10 cellular contexts compared by ENCODE assay signal in genomic region chr6:27544612-27545260, GRCh38.
DNase-seq lines count a peak whose midpoint lies in the region; TF ChIP-seq lines count a peak whose summit lies in the region.
"Had no signal": no experiment of that assay in that cellular context is flagged by ENCODE, and none has a peak within 500 bp of the region (broad histone marks: within the 10 kb centered on the region; RNA-seq: fewer than 3 reads in every experiment).

No MANE protein-coding gene starts in this region.

- WGBS in endodermal cell (ENCODE audit: insufficient coverage in 1 of 2, insufficient read length in 1 of 2), 2 experiments, result 1 to 4% methylated on average over 16 to 20 of the region's 20 CpGs

- TF ChIP-seq CTCF in NB4 (IDR thresholded peaks at IDR 0.05; ENCODE audit: low read depth, low read length) (no peak), endodermal cell (conservative IDR thresholded peaks at IDR 0.05) (no peak), neural crest cell (conservative IDR thresholded peaks at IDR 0.05) (no peak)

- H3K27ac ChIP-seq in endodermal cell (ENCODE audit: low read depth, low read length), result no peak overlapping the region
- no peak overlapping the region for H3K27ac ChIP-seq in CD4-positive, alpha-beta memory T cell (ENCODE audit: low read depth, low read length)

- peak overlapping the region; percentile 78 for H3K9ac ChIP-seq in ES-I3 (ENCODE audit: low read depth, low read length)
- peak overlapping the region; percentile 22 for H3K9ac ChIP-seq in endodermal cell (ENCODE audit: extremely low read depth, low read length, poor library complexity, severe bottlenecking)

- no peak for TF ChIP-seq POLR2A in NB4 (IDR thresholded peaks at IDR 0.05; ENCODE audit: extremely low read depth, insufficient read length)

- H3K9me3 ChIP-seq in ES-I3 (ENCODE audit: control insufficient read depth, insufficient read depth, low read length) (no peaks in the 10 kb centered on the region), endodermal cell (ENCODE audit: control insufficient read depth, low read length) (peaks cover 3% of the 10 kb centered on the region)
- H3K9me3 ChIP-seq in CD4-positive, alpha-beta memory T cell (ENCODE audit: control insufficient read depth in 1 of 2, low read length in 2 of 2), result peaks cover 0 to 2% of the 10 kb centered on the region in 2 donors

- H3K4me1 Mint-ChIP-seq in endodermal cell (peaks cover 1% of the 10 kb centered on the region), neural crest cell (peaks cover 30% of the 10 kb centered on the region)
- peaks cover 0 to 14% (median 10%) of the 10 kb centered on the region in 4 donors for H3K4me1 Mint-ChIP-seq in CD4-positive, alpha-beta memory T cell

- H3K36me3 ChIP-seq in ES-I3 (ENCODE audit: insufficient read depth, low read length) (no peaks in the 10 kb centered on the region), endodermal cell (ENCODE audit: control insufficient read depth, insufficient read depth, low read length) (no peaks in the 10 kb centered on the region)
- H3K36me3 ChIP-seq in CD4-positive, alpha-beta memory T cell (ENCODE audit: insufficient read depth, low read length), result no peaks in the 10 kb centered on the region

- POLR2A ChIA-PET in CD4-positive, alpha-beta memory T cell (lab: Charles Lee; ENCODE audit: partially characterized antibody), result no interaction called here

- H3K4me1 ChIP-seq in ES-I3 (ENCODE audit: insufficient read depth, low read length) (no peaks in the 10 kb centered on the region), endodermal cell (ENCODE audit: control insufficient read depth, insufficient read depth, low read length) (no peaks in the 10 kb centered on the region)
- peaks cover 14% of the 10 kb centered on the region for H3K4me1 ChIP-seq in CD4-positive, alpha-beta memory T cell (ENCODE audit: insufficient read depth, low read length)

- intact Hi-C loops in CD4-positive, alpha-beta memory T cell (cut with micrococcal nuclease), result loop anchor here (10.0 kb wide), 1 partner anchor 130 kb away; no protein-coding TSS in a partner anchor

- peaks cover 10% of the 10 kb centered on the region for H3K27me3 ChIP-seq in endodermal cell (ENCODE audit: control insufficient read depth, insufficient read depth, low read length, poor library complexity, severe bottlenecking)
- peaks cover 64% of the 10 kb centered on the region for H3K27me3 ChIP-seq in CD4-positive, alpha-beta memory T cell (ENCODE audit: insufficient read depth, low read length)

- H3K9me3 Mint-ChIP-seq in endodermal cell (no peaks in the 10 kb centered on the region), neural crest cell (peaks cover 11% of the 10 kb centered on the region)
- peaks cover 0 to 72% (median 40%) of the 10 kb centered on the region in 8 donors for H3K9me3 Mint-ChIP-seq in CD4-positive, alpha-beta memory T cell

- H3K27ac Mint-ChIP-seq in endodermal cell (peak overlapping the region; percentile 85), neural crest cell (ENCODE audit: unreplicated experiment) (no peak overlapping the region)
- peak overlapping the region in 3 of 7 donors; percentile 10 to 35 (median 26) for H3K27ac Mint-ChIP-seq in CD4-positive, alpha-beta memory T cell

- H3K4me3 ChIP-seq in NB4 (ENCODE audit: low read depth, low read length), result peak overlapping the region; percentile 65
- peak overlapping the region; percentile 82 for H3K4me3 ChIP-seq in endodermal cell (ENCODE audit: low read length)
- H3K4me3 ChIP-seq in CD4-positive, alpha-beta memory T cell (ENCODE audit: low read length in 2 of 2), result no peak overlapping the region

- DNase-seq in NB4 (ENCODE audit: low read depth) (no peak), endodermal cell (no peak), neural crest cell (ENCODE audit: low read depth, low spot score) (no peak), NCI-H345 (lab: John Stamatoyannopoulos, UW) (no peak), NCI-H774 (lab: John Stamatoyannopoulos, UW) (no peak), COLO829 (ENCODE audit: low spot score) (no peak)
- no peak for DNase-seq in CD4-positive, alpha-beta memory T cell
- DNase-seq: Right ventricle myocardium superior; stimulated activated CD4-positive, alpha-beta T cell treated with anti-CD3 and anti-CD28 coated beads, Interleukin-4, amount 100 ng/mL, for 4 hours had no signal

- CTCF ChIA-PET in CD4-positive, alpha-beta memory T cell (lab: Charles Lee; ENCODE audit: partially characterized antibody), result no interaction called here

- no peaks in the 10 kb centered on the region for H3K36me3 Mint-ChIP-seq in endodermal cell (ENCODE audit: low read depth)
- no peaks in the 10 kb centered on the region for H3K36me3 Mint-ChIP-seq in neural crest cell (ENCODE audit: low read depth)
- no peaks in the 10 kb centered on the region for H3K36me3 Mint-ChIP-seq in CD4-positive, alpha-beta memory T cell

- H3K4me3 Mint-ChIP-seq in endodermal cell, result peak overlapping the region; percentile 85
- peak overlapping the region; percentile 83 for H3K4me3 Mint-ChIP-seq in neural crest cell
- peak overlapping the region in 4 of 8 donors; percentile 25 to 61 (median 46) for H3K4me3 Mint-ChIP-seq in CD4-positive, alpha-beta memory T cell

- H3K27me3 Mint-ChIP-seq in endodermal cell (ENCODE audit: insufficient read depth) (peaks cover 37% of the 10 kb centered on the region), neural crest cell (ENCODE audit: low read depth) (peaks cover 94% of the 10 kb centered on the region)
- peaks cover 74% of the 10 kb centered on the region in 2 donors for H3K27me3 Mint-ChIP-seq in CD4-positive, alpha-beta memory T cell

Comparison
In these comparisons a context has a peak if more than half of its experiments do, and no peak if none do; other contexts are left out.
1. H3K4me3 ChIP-seq: peak in NB4 (single experiment) and endodermal cell (single experiment); none in CD4-positive, alpha-beta memory T cell (0 of 2).